In genomic region chr5:178995341-178995690, GRCh38 we compare ENCODE assay signal across 1 cellular context.
A peak's percentile ranks its signal among the peaks of the same experiment; 100 is the strongest.
TF ChIP-seq lines count a peak whose summit lies in the region.

No MANE protein-coding gene starts in this region.

TF ChIP-seq in H1, 55 proteins besides CTCF, POLR2A, EP300 and RAD21:
- TF ChIP-seq CEBPB (IDR thresholded peaks at IDR 0.05; ENCODE audit: low read depth, low read length) (no peak), HDAC6 (IDR thresholded peaks at IDR 0.05; ENCODE audit: low read depth, low read length) (no peak), NANOG (IDR thresholded peaks at IDR 0.05; ENCODE audit: insufficient read depth, low read depth, low read length, poor library complexity, severe bottlenecking) (no peak), TAF7 (optimal IDR thresholded peaks at IDR 0.05; ENCODE audit: borderline replicate concordance, low read depth, low read length) (no peak), SIN3A (conservative IDR thresholded peaks at IDR 0.05 in 1 of 2, IDR thresholded peaks at IDR 0.05 in 1 of 2; ENCODE audit: low read depth in 1 of 2, low read length in 2 of 2) (no peak), SUZ12 (IDR thresholded peaks at IDR 0.05; ENCODE audit: low read length) (peak; percentile 43; the same call in 1 of the 2 replicates), SP1 (IDR thresholded peaks at IDR 0.05; ENCODE audit: low read depth, low read length) (no peak), E2F6 (IDR thresholded peaks at IDR 0.05) (no peak), SIRT6 (IDR thresholded peaks at IDR 0.05; ENCODE audit: low read length) (no peak)
